ENCODE assay signal across 8 cellular contexts in genomic region chr3:135966875-135967274, GRCh38. TPM values are rescaled to one million over a fixed set of nuclear protein-coding genes. Genes with fewer than 3 reads are reported as not detected.
DNase-seq lines count a peak whose midpoint lies in the region; ATAC-seq, FAIRE-seq and TF ChIP-seq lines count a peak whose summit lies in the region.

No MANE protein-coding gene starts in this region.

- H3K4me1 Mint-ChIP-seq in nephron, result peaks cover 27% of the 10 kb centered on the region

- H4K20me1 ChIP-seq in BLaER1 (no peaks in the 10 kb centered on the region), H1 (replicated peaks in 1 of 2; ENCODE audit: control insufficient read depth in 1 of 2, insufficient read depth in 2 of 2, low read length in 2 of 2) (peaks cover 0 to 2% of the 10 kb centered on the region in 2 experiments)

- H3K27ac Mint-ChIP-seq in nephron, result peak overlapping the region; percentile 93 to 97 (median 97)

- CTCF ChIA-PET in H1 (lab: Charles Lee; ENCODE audit: partially characterized antibody), result interaction anchor here (0.6 to 3.0 kb wide), 3 partner anchors 16 to 76 kb away, joined by 3 to 22 read pairs (median 3); no protein-coding TSS in a partner anchor

- no peak overlapping the region for H4K91ac ChIP-seq in H1 (replicated peaks; ENCODE audit: insufficient read length, low read length)

- no peak overlapping the region for H2BK12ac ChIP-seq in H1 (ENCODE audit: low read depth, low read length)

- peaks cover 9% of the 10 kb centered on the region; the same call in 1 of the 2 replicates for H3K23me2 ChIP-seq in H1 (ENCODE audit: low read depth, low read length)

- no peak overlapping the region for H4K5ac ChIP-seq in H1 (ENCODE audit: insufficient read length, low read depth, low read length)

- no peak overlapping the region for H2BK120ac ChIP-seq in H1 (replicated peaks; ENCODE audit: low read depth, low read length)

- no peak overlapping the region for H2AK5ac ChIP-seq in H1 (ENCODE audit: low read depth, low read length)

- H3K27me3 Mint-ChIP-seq in nephron (ENCODE audit: low read depth), result no peaks in the 10 kb centered on the region

- H3K27ac ChIP-seq in BLaER1, result no peak overlapping the region
- no peak overlapping the region for H3K27ac ChIP-seq in H1 (ENCODE audit: low read depth, low read length)

- H3K9ac ChIP-seq in BLaER1, result no peak overlapping the region
- peak overlapping the region; percentile 85 for H3K9ac ChIP-seq in NT2/D1 (ENCODE audit: insufficient read length, low read depth)
- H3K9ac ChIP-seq in H1 (replicated peaks in 1 of 4; ENCODE audit: extremely low read depth in 1 of 4, low read depth in 3 of 4, low read length in 3 of 4), result peak overlapping the region in 3 of 4 experiments; percentile 71 to 76 (median 75); a peak in 5 of 7 replicates

- 31% methylated on average over 4 of the region's 4 CpGs; no CpG with 5 or more reads in 1 of the 2 experiments for WGBS in H1 (ENCODE audit: extremely low coverage in 1 of 2, insufficient coverage in 1 of 2, insufficient read length in 1 of 2, insufficient replicate concordance in 2 of 2, low coverage in 1 of 2, low lambda C conversion rate in 2 of 2, missing lambda C conversion rate in 1 of 2), 2 experiments

- TF ChIP-seq CTCF in H1 (IDR thresholded peaks at IDR 0.05; ENCODE audit: control extremely low read depth in 1 of 3, insufficient read depth in 1 of 3, low read depth in 1 of 3, low read length in 3 of 3), result no peak
- TF ChIP-seq CTCF in nephron (IDR thresholded peaks at IDR 0.05; ENCODE audit: unreplicated experiment in 3 of 3), result no peak

- no peak overlapping the region for H2BK20ac ChIP-seq in H1 (ENCODE audit: low read length)

- H3K9me3 ChIP-seq in BLaER1 (peaks cover 5% of the 10 kb centered on the region; the same call in 1 of the 2 replicates), NT2/D1 (ENCODE audit: insufficient read depth, low read length) (0 out of 2 replicates have a peak, but pooled peaks cover 6% of the 10 kb centered on the region), H1 (ENCODE audit: insufficient read depth in 2 of 2, low read depth in 1 of 2, low read length in 1 of 2) (no peaks in the 10 kb centered on the region)

- H3K36me3 ChIP-seq in BLaER1 (no peaks in the 10 kb centered on the region), NT2/D1 (ENCODE audit: insufficient read depth, insufficient read length, low read length) (no peaks in the 10 kb centered on the region), H1 (ENCODE audit: control insufficient read depth in 2 of 4, insufficient read depth in 4 of 4, low read length in 3 of 4) (no peaks in the 10 kb centered on the region; a peak in 1 of 8 replicates)

- H2BK5ac ChIP-seq in H1 (ENCODE audit: low read depth, low read length), result no peak overlapping the region

- no peak overlapping the region for H2BK15ac ChIP-seq in H1 (ENCODE audit: low read length)

- H4K8ac ChIP-seq in H1 (ENCODE audit: extremely low read depth, insufficient read depth, low read length), result no peak overlapping the region

- 0 out of 2 replicates have a peak, but pooled peaks cover 3% of the 10 kb centered on the region for H3K79me1 ChIP-seq in H1 (ENCODE audit: low read depth, low read length)

- no peak overlapping the region for H3K23ac ChIP-seq in H1 (ENCODE audit: insufficient read length)

- POLR2A ChIA-PET in H1 (lab: Charles Lee; ENCODE audit: partially characterized antibody), result interaction anchor here (0.9 to 2.3 kb wide), 5 partner anchors 8 to 283 kb away, joined by 3 to 10 read pairs (median 7); partner anchors contain the start of gene PCCB

- no peak overlapping the region for H3K14ac ChIP-seq in H1 (ENCODE audit: insufficient read length)

- H3K36me3 Mint-ChIP-seq in nephron (ENCODE audit: low read depth), result peaks cover 18% of the 10 kb centered on the region

- no peak overlapping the region for H3K56ac ChIP-seq in H1 (replicated peaks; ENCODE audit: insufficient read length, low read depth, low read length)

- H3K27me3 ChIP-seq in BLaER1 (no peaks in the 10 kb centered on the region), NT2/D1 (ENCODE audit: insufficient read depth, insufficient read length) (no peaks in the 10 kb centered on the region), H1 (replicated peaks in 1 of 4; ENCODE audit: control insufficient read depth in 3 of 4, extremely low read depth in 1 of 4, insufficient read depth in 3 of 4, low read length in 3 of 4) (no peaks in the 10 kb centered on the region)

- TF ChIP-seq RAD21 in H1 (IDR thresholded peaks at IDR 0.05 in 1 of 2, conservative IDR thresholded peaks at IDR 0.05 in 1 of 2; ENCODE audit: low read depth in 2 of 2, low read length in 2 of 2), result no peak

- H3K4me3 ChIP-seq in BLaER1, result peak overlapping the region; percentile 76; the same call in 1 of the 2 replicates
- peak overlapping the region; percentile 79 for H3K4me3 ChIP-seq in NT2/D1 (ENCODE audit: insufficient read length, low read depth)
- H3K4me3 ChIP-seq in H1 (ENCODE audit: extremely low read depth in 1 of 4, insufficient read depth in 2 of 4, low read depth in 3 of 4, low read length in 4 of 4), result peak overlapping the region; percentile 62 to 84 (median 78)

- peaks cover 6% of the 10 kb centered on the region for H3K9me3 Mint-ChIP-seq in nephron

- DNase-seq in NT2/D1 (ENCODE audit: low read depth, low spot score), result no peak
- no peak for DNase-seq in H1 (ENCODE audit: low read depth in 1 of 2, low spot score in 2 of 2)
- DNase-seq in NOMO-1 (lab: John Stamatoyannopoulos, UW; ENCODE audit: unreplicated experiment in 2 of 2), result no peak
- no peak for DNase-seq in NCI-H526 treated with DMSO at 0.1 percent for 48 hours (lab: John Stamatoyannopoulos, UW)
- no peak for DNase-seq in amygdala (lab: John Stamatoyannopoulos, UW)

- no peak overlapping the region for H3K18ac ChIP-seq in H1 (ENCODE audit: extremely low read depth, low read length)

- TF ChIP-seq EP300 in H1 (IDR thresholded peaks at IDR 0.05; ENCODE audit: borderline replicate concordance in 1 of 2, low read depth in 2 of 2, low read length in 2 of 2), result no peak

- H3K4me2 ChIP-seq in BLaER1 (peak overlapping the region; percentile 79), H1 (ENCODE audit: insufficient read depth in 1 of 2, low read depth in 2 of 2, low read length in 2 of 2) (peak overlapping the region; percentile 67 to 76)

- ATAC-seq in HG03280 (IDR thresholded peaks at IDR 0.05; ENCODE audit: unreplicated experiment), result no peak

- no peak overlapping the region for H2AFZ ChIP-seq in H1 (ENCODE audit: low read length)

- peak overlapping the region; percentile 91 to 96 (median 93) for H3K4me3 Mint-ChIP-seq in nephron

- H3K4ac ChIP-seq in H1 (replicated peaks; ENCODE audit: insufficient read length, low read depth, low read length), result no peak overlapping the region

- TF ChIP-seq POLR2A in H1 (IDR thresholded peaks at IDR 0.05; ENCODE audit: control extremely low read depth in 1 of 2, low read depth in 2 of 2, low read length in 2 of 2), result no peak

- peak; percentile 58 for FAIRE-seq in H1 (lab: Jason Lieb, UNC)

- H3K79me2 ChIP-seq in H1 (ENCODE audit: control insufficient read depth in 1 of 2, insufficient read depth in 2 of 2, low read length in 2 of 2), result peaks cover 0 to 49% of the 10 kb centered on the region in 2 experiments; a peak in 3 of 4 replicates

- peaks cover 6% of the 10 kb centered on the region; the same call in 1 of the 2 replicates for H3K4me1 ChIP-seq in BLaER1
- H3K4me1 ChIP-seq in NT2/D1 (ENCODE audit: insufficient read depth, insufficient read length), result no peaks in the 10 kb centered on the region
- peaks cover 10 to 25% (median 16%) of the 10 kb centered on the region in 4 experiments; a peak in 6 of 7 replicates for H3K4me1 ChIP-seq in H1 (replicated peaks in 1 of 4; ENCODE audit: control insufficient read depth in 3 of 4, insufficient read depth in 4 of 4, low read length in 3 of 4)

TF ChIP-seq in H1, 55 proteins besides CTCF, POLR2A, EP300 and RAD21 (continues in another document):
- TF ChIP-seq USF2 (IDR thresholded peaks at IDR 0.05; ENCODE audit: low read length) (no peak), HDAC2 (IDR thresholded peaks at IDR 0.05; ENCODE audit: borderline replicate concordance in 1 of 2, low read depth in 2 of 2, low read length in 2 of 2) (no peak), EZH2 (IDR thresholded peaks at IDR 0.05; ENCODE audit: low read depth, low read length, severe bottlenecking) (no peak), SAP30 (IDR thresholded peaks at IDR 0.05; ENCODE audit: insufficient read depth, insufficient replicate concordance, low read length) (no peak), BCL11A (IDR thresholded peaks at IDR 0.05; ENCODE audit: low read depth in 2 of 2, low read length in 2 of 2) (no peak), SIX5 (IDR thresholded peaks at IDR 0.05; ENCODE audit: low read depth, low read length) (no peak), SP4 (IDR thresholded peaks at IDR 0.05; ENCODE audit: low read length) (no peak), CBX5 (IDR thresholded peaks at IDR 0.05; ENCODE audit: low read depth, low read length) (no peak), TCF12 (IDR thresholded peaks at IDR 0.05; ENCODE audit: low read depth, low read length) (no peak), KDM1A (IDR thresholded peaks at IDR 0.05; ENCODE audit: borderline replicate concordance, low read length) (no peak)

RNA-seq across cellular contexts. Expression of gene PPP2R3A, which starts 1.3 kb away (rescaled TPM):
- 14.0 and 15.2 TPM in 2 replicates for total RNA-seq in H1 (2021; fragmentation: NEBNext Ultra II Directional; extraction: Animal tissue kit (Norgen Biotek cat#: 25700))
- 2.9 and 4.1 TPM in 2 replicates for polyA plus RNA-seq in H1 (2011; rRNA removed)
- polyA plus RNA-seq in H1 (2011; cell fraction: cytosol; rRNA removed), result 5.1 TPM
- polyA plus RNA-seq in H1 (2011; cell fraction: nucleus; rRNA removed), result 7.8 TPM
- polyA plus RNA-seq in H1 (2012, experiment 1 of 2), result 7.0 to 10.9 TPM (median 8.4 TPM) in 4 replicates
- polyA plus RNA-seq in H1 (2012, experiment 2 of 2), result 0.41 TPM
- 8.2 TPM for polyA plus RNA-seq in H1 (2013, experiment 1 of 2)
- polyA plus RNA-seq in H1 (2013, experiment 2 of 2), result 7.4 TPM
- polyA minus RNA-seq in H1 (2011; rRNA and poly(A)+ RNA removed), result 35.0 and 41.2 TPM in 2 replicates
- 11.2 TPM for polyA minus RNA-seq in H1 (2011; cell fraction: cytosol; rRNA and poly(A)+ RNA removed)
- polyA minus RNA-seq in H1 (2011; cell fraction: nucleus; rRNA and poly(A)+ RNA removed), result 45.9 TPM
